ENCODE assay signal across 20 cellular contexts in the genomic region with DNA sequence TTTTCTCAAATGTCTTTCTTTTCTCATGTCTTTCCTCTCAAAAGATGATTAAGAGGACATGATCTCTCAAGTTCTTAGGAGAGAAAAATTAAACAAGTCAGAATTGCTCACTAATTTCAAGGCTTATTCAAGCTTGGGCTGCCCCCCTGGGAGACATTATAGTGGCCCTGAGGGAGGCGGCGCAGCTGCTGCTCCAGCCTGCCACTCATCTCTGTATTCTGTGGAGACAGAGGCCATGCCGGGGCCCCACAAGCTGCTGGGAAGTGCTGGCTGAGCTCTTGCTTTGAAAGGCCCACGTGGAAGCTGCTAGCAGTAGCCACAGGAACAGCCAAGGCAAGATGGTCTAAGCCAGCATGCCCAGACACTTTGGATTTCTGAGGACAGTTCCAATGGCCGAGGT.
DNase-seq lines count a peak whose midpoint lies in the region; FAIRE-seq and TF ChIP-seq lines count a peak whose summit lies in the region.
"Had no signal": no experiment of that assay in that cellular context is flagged by ENCODE, and none has a peak within 500 bp of the region (broad histone marks: within the 10 kb centered on the region; RNA-seq: fewer than 3 reads in every experiment).

No MANE protein-coding gene starts in this region.

- no peaks in the 10 kb centered on the region for H3K9me3 ChIP-seq in kidney (ENCODE audit: control insufficient read depth in 1 of 2, low read length in 2 of 2)
- H3K9me3 ChIP-seq: HAP-1, left lung, Peyer's patch, vagina had no signal

- no peak overlapping the region for H3K27ac ChIP-seq in kidney (ENCODE audit: low read depth in 2 of 2, low read length in 2 of 2)
- H3K27ac ChIP-seq: epithelial cell of prostate, heart right ventricle, left lung, Peyer's patch, vagina had no signal

- DNase-seq in D341Med (ENCODE audit: low spot score) = peak; percentile 60
- DNase-seq in NCI-H1417 (lab: John Stamatoyannopoulos, UW) = peak; percentile 34 to 81 (median 57)
- peak; percentile 75 for DNase-seq in NCI-H2171 treated with DMSO at 0.1 percent for 48 hours (lab: John Stamatoyannopoulos, UW)
- DNase-seq in kidney = peak; percentile 73
- DNase-seq in putamen (ENCODE audit: low spot score) = no peak
- DNase-seq in T-helper 1 cell = no peak
- no peak for DNase-seq in NCI-H2196 treated with DMSO at 0.1 percent for 48 hours (lab: John Stamatoyannopoulos, UW; ENCODE audit: unreplicated experiment)
- DNase-seq: activated B cell treated with CpG ODN at 0.5 μM for 24 hours; activated CD4-positive, alpha-beta memory T cell treated with anti-CD3 and anti-CD28 coated beads, Interleukin-2, amount 10 ng/mL, durations not matched to agents 7 days and 5 days; activated effector memory CD4-positive, alpha-beta T cell treated with anti-CD3 and anti-CD28 coated beads, Interleukin-2, amount 50 U/mL, for 16 hours; activated naive CD8-positive, alpha-beta T cell treated with anti-CD3 and anti-CD28 coated beads, Interleukin-2, amount 50 U/mL, for 24 hours; CD4-positive, CD25-positive, alpha-beta regulatory T cell; DMS79; left lung; NCI-H2029; Peyer's patch had no signal

- no peaks in the 10 kb centered on the region for H3K36me3 ChIP-seq in kidney (ENCODE audit: control insufficient read depth in 1 of 2, insufficient read depth in 2 of 2, low read length in 2 of 2)
- H3K36me3 ChIP-seq: HAP-1, heart right ventricle, left lung, Peyer's patch, vagina had no signal

- no peak overlapping the region for H3K9ac ChIP-seq in kidney (ENCODE audit: low read length in 2 of 2)

- no peaks in the 10 kb centered on the region for H3K4me1 ChIP-seq in kidney (ENCODE audit: control insufficient read depth in 1 of 2, insufficient read depth in 1 of 2, low read depth in 1 of 2, low read length in 2 of 2)
- H3K4me1 ChIP-seq: HAP-1, heart right ventricle, left lung, Peyer's patch, vagina had no signal

- H3K4me3 ChIP-seq in kidney (ENCODE audit: low read length in 2 of 2) = no peak overlapping the region
- H3K4me3 ChIP-seq: HAP-1, heart right ventricle, left lung, Peyer's patch, vagina had no signal

- FAIRE-seq in kidney (lab: Jason Lieb, UNC) = no peak

- intact Hi-C loops in kidney (cut with DNase I) = no loop called here

- no peak for TF ChIP-seq CTCF in kidney (IDR thresholded peaks at IDR 0.05; ENCODE audit: borderline replicate concordance, extremely low read depth, insufficient read depth)

Comparison
In these comparisons a context has a peak if more than half of its experiments do, and no peak if none do; other contexts are left out.
1. DNase-seq: peak in D341Med (single experiment), NCI-H1417 (3 of 3), NCI-H2171 treated with DMSO at 0.1 percent for 48 hours (single experiment) and kidney (single experiment); none in putamen (single experiment), T-helper 1 cell (0 of 5) and NCI-H2196 treated with DMSO at 0.1 percent for 48 hours (single experiment).